Comparison of ENCODE assay signal across 19 cellular contexts in the genomic region with DNA sequence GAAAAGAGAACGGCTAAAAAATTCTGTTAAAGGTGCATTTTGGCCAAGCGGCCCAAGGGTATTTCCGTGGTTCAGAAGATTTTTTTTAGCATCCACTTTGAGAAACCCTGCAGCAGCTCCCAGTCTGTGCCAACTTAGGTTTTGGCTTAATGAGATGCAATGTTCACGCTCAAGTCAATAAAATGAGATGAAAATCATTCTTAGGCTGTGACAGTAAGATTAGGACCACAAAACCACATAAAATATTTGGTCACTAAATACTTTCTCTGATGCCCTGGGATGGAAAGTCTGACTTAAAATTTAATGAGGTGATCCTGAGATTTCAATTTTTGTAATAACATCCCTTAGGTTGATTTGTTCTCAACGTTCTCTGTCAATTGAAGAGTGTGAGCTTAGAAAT.
DNase-seq lines count a peak whose midpoint lies in the region; ATAC-seq, FAIRE-seq and TF ChIP-seq lines count a peak whose summit lies in the region.
"Had no signal": no experiment of that assay in that cellular context is flagged by ENCODE, and none has a peak within 500 bp of the region (broad histone marks: within the 10 kb centered on the region; RNA-seq: fewer than 3 reads in every experiment).

No MANE protein-coding gene starts in this region.

- FAIRE-seq in GM12891 (lab: Jason Lieb, UNC), result no peak
- FAIRE-seq: H1, HepG2 had no signal

- no peaks in the 10 kb centered on the region for H3K36me3 Mint-ChIP-seq in chondrocyte (ENCODE audit: low read depth)
- H3K36me3 Mint-ChIP-seq in natural killer cell, result no peaks in the 10 kb centered on the region
- H3K36me3 Mint-ChIP-seq: CD4-positive, CD25-positive, alpha-beta regulatory T cell; CD8-positive, alpha-beta memory T cell; IgD-negative memory B cell had no signal

- peak overlapping the region; percentile 38 for H3K27ac Mint-ChIP-seq in chondrocyte (ENCODE audit: unreplicated experiment)
- H3K27ac Mint-ChIP-seq in natural killer cell, result no peak overlapping the region
- H3K27ac Mint-ChIP-seq: B cell; CD4-positive, CD25-positive, alpha-beta regulatory T cell; CD8-positive, alpha-beta memory T cell; IgD-negative memory B cell had no signal

- BruUV-seq in Panc1 (replicated peaks; lab: Mats Ljungman, UMichigan), result no TSS peak

- H3K4me3 Mint-ChIP-seq in chondrocyte (ENCODE audit: unreplicated experiment) (no peak overlapping the region), natural killer cell (no peak overlapping the region)
- H3K4me3 Mint-ChIP-seq: B cell; CD4-positive, CD25-positive, alpha-beta regulatory T cell; CD8-positive, alpha-beta memory T cell; H9; IgD-negative memory B cell had no signal

- no peaks in the 10 kb centered on the region for H3K36me3 ChIP-seq in BJ (ENCODE audit: control insufficient read depth, insufficient read depth, low read length)
- H3K36me3 ChIP-seq in Panc1 (ENCODE audit: control insufficient read depth, insufficient read depth, low read length), result no peaks in the 10 kb centered on the region
- H3K36me3 ChIP-seq in effector memory CD4-positive, alpha-beta T cell (ENCODE audit: control insufficient read depth, insufficient read depth, low read length), result no peaks in the 10 kb centered on the region

- TF ChIP-seq POLR2A in GM12891 (IDR thresholded peaks at IDR 0.05; ENCODE audit: low read depth, low read length), result no peak

- in situ Hi-C loops in Panc1 (cut with HindIII; ENCODE audit: low pct_unique_long_range_greater_than_20kb, low sequenced_read_pairs), result no loop called here

- ATAC-seq in Panc1, result no peak
- ATAC-seq in natural killer cell, result no peak
- ATAC-seq: HepG2 had no signal

- CTCF ChIA-PET in BJ (lab: Yijun Ruan, JAX), result no interaction called here
- CTCF ChIA-PET in Panc1 (lab: Charles Lee), result no interaction called here

- H3K4me3 ChIP-seq in BJ (ENCODE audit: low read depth, low read length), result no peak overlapping the region
- H3K4me3 ChIP-seq in Panc1 (ENCODE audit: low read depth in 2 of 2, low read length in 2 of 2), result no peak overlapping the region
- H3K4me3 ChIP-seq in effector memory CD4-positive, alpha-beta T cell (ENCODE audit: insufficient read depth, low read depth, low read length, poor library complexity, severe bottlenecking), result no peak overlapping the region

- H3K27me3 Mint-ChIP-seq in chondrocyte (ENCODE audit: low read depth) (peaks cover 8% of the 10 kb centered on the region), natural killer cell (ENCODE audit: low read depth in 2 of 2) (peaks cover 9 to 16% of the 10 kb centered on the region in 2 donors)

- H3K9me3 ChIP-seq in Panc1 (ENCODE audit: control insufficient read depth, insufficient read depth, low read depth, low read length), result no peaks in the 10 kb centered on the region
- no peaks in the 10 kb centered on the region for H3K9me3 ChIP-seq in effector memory CD4-positive, alpha-beta T cell (ENCODE audit: control insufficient read depth, low read length)

- POLR2A ChIA-PET in BJ (lab: Charles Lee) (no interaction called here), Panc1 (lab: Charles Lee) (no interaction called here)

- DNase-seq in BJ (ENCODE audit: low read depth) (peak; percentile 4), Panc1 (ENCODE audit: low read depth, low spot score) (no peak), chondrocyte (ENCODE audit: low spot score) (no peak), NCI-H1092 treated with DMSO at 0.1 percent for 48 hours (lab: John Stamatoyannopoulos, UW) (no peak), natural killer cell (no peak), GM12891 (ENCODE audit: insufficient read length, low spot score) (no peak)
- DNase-seq in effector memory CD4-positive, alpha-beta T cell, result no peak
- DNase-seq: 8988T; C1 segment of cervical spinal cord; CD4-positive, CD25-positive, alpha-beta regulatory T cell; CD8-positive, alpha-beta memory T cell; COR-L47; DMS 273 treated with DMSO at 0.1 percent for 48 hours; GDM1; H9 had no signal

- intact Hi-C loops in Panc1 (cut with micrococcal nuclease; ENCODE audit: unreplicated experiment), result no loop called here
- intact Hi-C loops in natural killer cell (cut with micrococcal nuclease), result no loop called here

- H3K4me1 ChIP-seq in Panc1 (ENCODE audit: control insufficient read depth, insufficient read depth, low read length), result no peaks in the 10 kb centered on the region
- no peaks in the 10 kb centered on the region for H3K4me1 ChIP-seq in effector memory CD4-positive, alpha-beta T cell (ENCODE audit: control insufficient read depth, insufficient read depth, low read length, poor library complexity, severe bottlenecking)

- H3K9me3 Mint-ChIP-seq in chondrocyte (ENCODE audit: low read depth) (no peaks in the 10 kb centered on the region), natural killer cell (no peaks in the 10 kb centered on the region)
- H3K9me3 Mint-ChIP-seq: CD8-positive, alpha-beta memory T cell; H9; IgD-negative memory B cell had no signal

- peak overlapping the region; percentile 14; the same call in 1 of the 2 replicates for H3K27ac ChIP-seq in Panc1 (ENCODE audit: low read length)
- H3K27ac ChIP-seq in effector memory CD4-positive, alpha-beta T cell (ENCODE audit: insufficient read depth, low read length, poor library complexity, severe bottlenecking), result no peak overlapping the region

- H3K27me3 ChIP-seq in BJ (ENCODE audit: control insufficient read depth, insufficient read depth, low read length) (peaks cover 14% of the 10 kb centered on the region), Panc1 (ENCODE audit: control insufficient read depth, insufficient read depth, low read length) (no peaks in the 10 kb centered on the region)
- no peaks in the 10 kb centered on the region for H3K27me3 ChIP-seq in effector memory CD4-positive, alpha-beta T cell (replicated peaks; ENCODE audit: control insufficient read depth, insufficient read depth, low read length, poor library complexity, severe bottlenecking)

- TF ChIP-seq CTCF in BJ (IDR thresholded peaks at IDR 0.05; ENCODE audit: insufficient read depth, low read depth, low read length), result no peak
- TF ChIP-seq CTCF in Panc1 (IDR thresholded peaks at IDR 0.05), result no peak
- TF ChIP-seq CTCF in chondrocyte (IDR thresholded peaks at IDR 0.05), result no peak
- no peak for TF ChIP-seq CTCF in natural killer cell (IDR thresholded peaks at IDR 0.05)

- H3K4me1 Mint-ChIP-seq in chondrocyte (ENCODE audit: low read depth) (peaks cover 21% of the 10 kb centered on the region), natural killer cell (peaks cover 6% of the 10 kb centered on the region in 2 donors)
- H3K4me1 Mint-ChIP-seq: B cell had no signal

TF ChIP-seq in GM12891, 5 proteins besides CTCF, POLR2A, EP300 and RAD21:
- TF ChIP-seq PAX5 (IDR thresholded peaks at IDR 0.05; ENCODE audit: insufficient read depth, low read length, severe bottlenecking) (no peak), TAF1 (IDR thresholded peaks at IDR 0.05; ENCODE audit: low read depth, low read length) (no peak), SPI1 (IDR thresholded peaks at IDR 0.05; ENCODE audit: low read depth, low read length) (no peak), POU2F2 (IDR thresholded peaks at IDR 0.05; ENCODE audit: low read depth, low read length) (no peak), POLR2AphosphoS5 (IDR thresholded peaks at IDR 0.05; ENCODE audit: low read depth, low read length) (no peak)
TF ChIP-seq in GM12891: peak in this region for 0.
